Comparison of ENCODE assay signal across 19 cellular contexts in genomic region chr2:206533977-206534376, GRCh38.
DNase-seq lines count a peak whose midpoint lies in the region; ATAC-seq and TF ChIP-seq lines count a peak whose summit lies in the region.
"Had no signal": no experiment of that assay in that cellular context is flagged by ENCODE, and none has a peak within 500 bp of the region (broad histone marks: within the 10 kb centered on the region; RNA-seq: fewer than 3 reads in every experiment).

No MANE protein-coding gene starts in this region.

- H3K4me3 ChIP-seq in BE2C (ENCODE audit: low read depth, low read length), result no peak overlapping the region
- H3K4me3 ChIP-seq: PC-9 had no signal

- no peak for TF ChIP-seq CTCF in BE2C (IDR thresholded peaks at IDR 0.05; ENCODE audit: low read depth, low read length)

- no peaks in the 10 kb centered on the region for H3K36me3 Mint-ChIP-seq in stimulated activated effector memory CD8-positive, alpha-beta T cell treated with anti-CD3 and anti-CD28 coated beads, Interleukin-12 subunit alpha, Interleukin-12 subunit beta, amount 100 ng/mL, for 72 hours

- DNase-seq in myocyte (ENCODE audit: low read depth) (peak; percentile 48), NCI-H1417 (lab: John Stamatoyannopoulos, UW) (no peak), BE2C (no peak)
- no peak for DNase-seq in stimulated activated effector memory CD8-positive, alpha-beta T cell treated with anti-CD3 and anti-CD28 coated beads, Interleukin-12 subunit alpha, Interleukin-12 subunit beta, amount 100 ng/mL, for 72 hours (ENCODE audit: low spot score in 2 of 2)
- DNase-seq: C1 segment of cervical spinal cord, DND-41, KBM-7, MV-4-11, NCI-H1417 treated with DMSO at 0.1 percent for 48 hours, NCI-H187 treated with DMSO at 0.1 percent for 48 hours, NCI-H226, NCI-H524 treated with DMSO at 0.1 percent for 48 hours, PC-9, T1000 had no signal

- H3K9me3 ChIP-seq in BE2C, result no peaks in the 10 kb centered on the region

- H3K9me3 Mint-ChIP-seq in stimulated activated effector memory CD8-positive, alpha-beta T cell treated with anti-CD3 and anti-CD28 coated beads, Interleukin-12 subunit alpha, Interleukin-12 subunit beta, amount 100 ng/mL, for 72 hours, result no peaks in the 10 kb centered on the region

- H3K36me3 ChIP-seq in BE2C, result no peaks in the 10 kb centered on the region

- no peaks in the 10 kb centered on the region for H3K4me1 ChIP-seq in BE2C

- H3K4me3 Mint-ChIP-seq in stimulated activated effector memory CD8-positive, alpha-beta T cell treated with anti-CD3 and anti-CD28 coated beads, Interleukin-12 subunit alpha, Interleukin-12 subunit beta, amount 100 ng/mL, for 72 hours, result no peak overlapping the region

- no peak overlapping the region for H3K27ac Mint-ChIP-seq in stimulated activated effector memory CD8-positive, alpha-beta T cell treated with anti-CD3 and anti-CD28 coated beads, Interleukin-12 subunit alpha, Interleukin-12 subunit beta, amount 100 ng/mL, for 72 hours

- H3K4me1 Mint-ChIP-seq in stimulated activated effector memory CD8-positive, alpha-beta T cell treated with anti-CD3 and anti-CD28 coated beads, Interleukin-12 subunit alpha, Interleukin-12 subunit beta, amount 100 ng/mL, for 72 hours, result no peaks in the 10 kb centered on the region

- ATAC-seq in GM19395 (IDR thresholded peaks at IDR 0.05; ENCODE audit: unreplicated experiment), result peak; percentile 61
- peak; percentile 52 for ATAC-seq in HG02938 (IDR thresholded peaks at IDR 0.05; ENCODE audit: unreplicated experiment)
- ATAC-seq in HG03520 (IDR thresholded peaks at IDR 0.05; ENCODE audit: unreplicated experiment), result peak; percentile 59
- no peak for ATAC-seq in stimulated activated effector memory CD8-positive, alpha-beta T cell treated with anti-CD3 and anti-CD28 coated beads, Interleukin-12 subunit alpha, Interleukin-12 subunit beta, amount 100 ng/mL, for 72 hours
- ATAC-seq in GM21367 (IDR thresholded peaks at IDR 0.05; ENCODE audit: unreplicated experiment), result no peak
- ATAC-seq: HepG2 had no signal

- no peaks in the 10 kb centered on the region for H3K27me3 ChIP-seq in BE2C

Comparison
In these comparisons a context has a peak if more than half of its experiments do, and no peak if none do; other contexts are left out.
1. ATAC-seq: peak in GM19395 (single experiment), HG02938 (single experiment) and HG03520 (single experiment); none in stimulated activated effector memory CD8-positive, alpha-beta T cell treated with anti-CD3 and anti-CD28 coated beads, Interleukin-12 subunit alpha, Interleukin-12 subunit beta, amount 100 ng/mL, for 72 hours (single experiment) and GM21367 (single experiment).